In the genomic region with DNA sequence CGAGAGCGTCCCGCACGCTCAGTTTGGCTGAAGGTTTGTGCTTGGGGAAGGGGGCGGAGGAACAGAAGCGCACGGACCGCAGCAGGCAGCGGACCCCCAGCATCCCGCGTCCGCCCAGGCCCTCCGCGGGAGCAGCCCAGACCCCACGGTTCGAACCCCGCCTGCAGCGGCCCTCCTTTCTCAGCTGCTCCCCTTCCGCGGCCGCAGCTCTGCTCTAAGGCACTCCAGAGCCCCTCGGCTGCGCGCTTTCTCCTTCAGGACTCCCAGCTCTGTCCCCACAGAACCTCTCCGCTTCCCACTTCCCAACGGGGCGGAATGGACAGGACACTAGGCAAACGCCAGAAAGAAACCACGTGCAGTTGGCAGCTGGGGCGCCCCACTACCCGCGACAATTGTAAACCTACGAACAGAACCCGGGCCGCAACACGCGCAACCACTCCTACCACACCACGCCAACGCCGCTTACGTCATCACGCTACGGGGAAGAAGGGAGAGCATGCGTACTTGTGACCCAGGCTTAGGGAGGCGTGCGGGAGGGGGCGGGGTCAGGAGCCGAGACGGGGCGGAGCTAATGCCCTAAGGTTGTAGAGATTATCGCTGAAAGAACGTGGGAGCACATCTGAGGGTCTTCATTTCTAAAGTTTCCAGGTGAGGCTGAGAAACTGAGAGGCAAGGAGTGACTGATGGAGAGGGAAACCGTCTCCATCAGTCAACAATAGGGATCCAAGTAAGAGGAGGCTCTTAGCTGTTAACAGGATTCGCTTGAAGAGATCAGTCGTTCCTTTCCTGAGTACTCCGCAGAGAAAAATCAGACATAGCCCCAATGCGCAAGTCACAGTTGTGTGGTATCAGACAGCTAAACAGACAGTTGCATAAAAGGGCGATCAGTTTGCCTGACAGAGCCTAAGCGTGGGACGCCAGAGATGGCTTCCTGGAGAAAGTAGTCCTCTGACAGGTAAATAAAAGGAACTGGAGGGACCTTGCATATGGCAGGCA, we compare ENCODE assay signal across 1 cellular context.
A peak's percentile ranks its signal among the peaks of the same experiment; 100 is the strongest.
TF ChIP-seq lines count a peak whose summit lies in the region.

A gene with protein sequence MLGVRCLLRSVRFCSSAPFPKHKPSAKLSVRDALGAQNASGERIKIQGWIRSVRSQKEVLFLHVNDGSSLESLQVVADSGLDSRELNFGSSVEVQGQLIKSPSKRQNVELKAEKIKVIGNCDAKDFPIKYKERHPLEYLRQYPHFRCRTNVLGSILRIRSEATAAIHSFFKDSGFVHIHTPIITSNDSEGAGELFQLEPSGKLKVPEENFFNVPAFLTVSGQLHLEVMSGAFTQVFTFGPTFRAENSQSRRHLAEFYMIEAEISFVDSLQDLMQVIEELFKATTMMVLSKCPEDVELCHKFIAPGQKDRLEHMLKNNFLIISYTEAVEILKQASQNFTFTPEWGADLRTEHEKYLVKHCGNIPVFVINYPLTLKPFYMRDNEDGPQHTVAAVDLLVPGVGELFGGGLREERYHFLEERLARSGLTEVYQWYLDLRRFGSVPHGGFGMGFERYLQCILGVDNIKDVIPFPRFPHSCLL (minus strand): TSS at position 479 of the 996 bp plus-strand sequence. CDS start 376 bp downstream, at position 103.

TF ChIP-seq in H1, 55 proteins besides CTCF, POLR2A, EP300 and RAD21 (continued from another document):
- TF ChIP-seq TBP (IDR thresholded peaks at IDR 0.05; ENCODE audit: low read depth, low read length) (peak; percentile 37; the same call in 1 of the 2 replicates), HDAC2 (IDR thresholded peaks at IDR 0.05; ENCODE audit: borderline replicate concordance in 1 of 2, low read depth in 2 of 2, low read length in 2 of 2) (peak in 1 of 2 experiments; percentile 85; a peak in 1 of 4 replicates), SIN3A (conservative IDR thresholded peaks at IDR 0.05 in 1 of 2, IDR thresholded peaks at IDR 0.05 in 1 of 2; ENCODE audit: low read depth in 1 of 2, low read length in 2 of 2) (peak; percentile 68 to 76; a peak in 2 of 4 replicates), NRF1 (IDR thresholded peaks at IDR 0.05; ENCODE audit: low read depth, low read length) (peak; percentile 56), BACH1 (IDR thresholded peaks at IDR 0.05; ENCODE audit: low read length) (peak; percentile 15; the same call in 1 of the 2 replicates), POLR2AphosphoS5 (IDR thresholded peaks at IDR 0.05; ENCODE audit: low read depth, low read length) (peak; percentile 83), RFX5 (IDR thresholded peaks at IDR 0.05; ENCODE audit: borderline replicate concordance, low read depth, low read length) (no peak), GTF2F1 (IDR thresholded peaks at IDR 0.05; ENCODE audit: borderline replicate concordance, low read depth, low read length) (peak; percentile 36; the same call in 1 of the 2 replicates), SRF (IDR thresholded peaks at IDR 0.05; ENCODE audit: low read depth, low read length) (no peak), JUND (IDR thresholded peaks at IDR 0.05; ENCODE audit: low read length) (peak; percentile 75), SUZ12 (IDR thresholded peaks at IDR 0.05; ENCODE audit: low read length) (no peak), RBBP5 (IDR thresholded peaks at IDR 0.05; ENCODE audit: borderline replicate concordance, low read depth, low read length) (peak; percentile 94; the same call in 1 of the 2 replicates), EZH2 (IDR thresholded peaks at IDR 0.05; ENCODE audit: low read depth, low read length, severe bottlenecking) (no peak), SP4 (IDR thresholded peaks at IDR 0.05; ENCODE audit: low read length) (0 out of 2 replicates have a peak, but pooled peaks have one; percentile 50), KDM4A (IDR thresholded peaks at IDR 0.05; ENCODE audit: low read depth, low read length, severe bottlenecking) (peak; percentile 90), SAP30 (IDR thresholded peaks at IDR 0.05; ENCODE audit: insufficient read depth, insufficient replicate concordance, low read length) (peak; percentile 73)
- TF ChIP-seq, protein P1, sequence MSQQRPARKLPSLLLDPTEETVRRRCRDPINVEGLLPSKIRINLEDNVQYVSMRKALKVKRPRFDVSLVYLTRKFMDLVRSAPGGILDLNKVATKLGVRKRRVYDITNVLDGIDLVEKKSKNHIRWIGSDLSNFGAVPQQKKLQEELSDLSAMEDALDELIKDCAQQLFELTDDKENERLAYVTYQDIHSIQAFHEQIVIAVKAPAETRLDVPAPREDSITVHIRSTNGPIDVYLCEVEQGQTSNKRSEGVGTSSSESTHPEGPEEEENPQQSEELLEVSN (IDR thresholded peaks at IDR 0.05): peak; percentile 30; the same call in 1 of the 2 replicates
- TF ChIP-seq, protein P2, sequence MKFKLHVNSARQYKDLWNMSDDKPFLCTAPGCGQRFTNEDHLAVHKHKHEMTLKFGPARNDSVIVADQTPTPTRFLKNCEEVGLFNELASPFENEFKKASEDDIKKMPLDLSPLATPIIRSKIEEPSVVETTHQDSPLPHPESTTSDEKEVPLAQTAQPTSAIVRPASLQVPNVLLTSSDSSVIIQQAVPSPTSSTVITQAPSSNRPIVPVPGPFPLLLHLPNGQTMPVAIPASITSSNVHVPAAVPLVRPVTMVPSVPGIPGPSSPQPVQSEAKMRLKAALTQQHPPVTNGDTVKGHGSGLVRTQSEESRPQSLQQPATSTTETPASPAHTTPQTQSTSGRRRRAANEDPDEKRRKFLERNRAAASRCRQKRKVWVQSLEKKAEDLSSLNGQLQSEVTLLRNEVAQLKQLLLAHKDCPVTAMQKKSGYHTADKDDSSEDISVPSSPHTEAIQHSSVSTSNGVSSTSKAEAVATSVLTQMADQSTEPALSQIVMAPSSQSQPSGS (IDR thresholded peaks at IDR 0.05; ENCODE audit: low read length): 0 out of 2 replicates have a peak, but pooled peaks have one; percentile 12
- TF ChIP-seq, protein P3, sequence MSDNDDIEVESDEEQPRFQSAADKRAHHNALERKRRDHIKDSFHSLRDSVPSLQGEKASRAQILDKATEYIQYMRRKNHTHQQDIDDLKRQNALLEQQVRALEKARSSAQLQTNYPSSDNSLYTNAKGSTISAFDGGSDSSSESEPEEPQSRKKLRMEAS (IDR thresholded peaks at IDR 0.05): peak; percentile 94
